Comparison of ENCODE assay signal across 8 cellular contexts in genomic region chr17:4950075-4950756, GRCh38. TPM values are rescaled to one million over a fixed set of nuclear protein-coding genes. Genes with fewer than 3 reads are reported as not detected.
DNase-seq lines count a peak whose midpoint lies in the region; ATAC-seq and TF ChIP-seq lines count a peak whose summit lies in the region.

No MANE protein-coding gene starts in this region.

- DNase-seq in EH (ENCODE audit: low read depth): peak; percentile 56
- DNase-seq in transverse colon: peak; percentile 75
- DNase-seq in effector CD4-positive, alpha-beta T cell: no peak
- DNase-seq in GM10248 (ENCODE audit: extremely low spot score): no peak

- TF ChIP-seq EP300 in transverse colon (IDR thresholded peaks at IDR 0.05; ENCODE audit: low read depth): no peak

- intact Hi-C loops in transverse colon (cut with DNase I; ENCODE audit: low total_unique reads): no loop called here

- CTCF ChIA-PET in GM10248 (lab: Yijun Ruan, JAX): interaction anchor here (0.9 to 3.8 kb wide), 5 partner anchors 12 to 37 kb away, joined by 3 to 12 read pairs (median 6); partner anchors contain the start of genes CAMTA2 and SPAG7

- ATAC-seq in HG02870 (IDR thresholded peaks at IDR 0.05; ENCODE audit: unreplicated experiment) (peak; percentile 2), SK-N-SH treated with all-trans-retinoic acid at 6 μM for 48 hours (peak; percentile 36)

- H3K4me3 ChIP-seq in duodenal mucosa (ENCODE audit: low read depth in 1 of 2, low read length in 2 of 2): peak overlapping the region; percentile 57 to 80
- H3K4me3 ChIP-seq in mesodermal cell (ENCODE audit: extremely low read depth, insufficient read depth, low read length, poor library complexity, severe bottlenecking): peak overlapping the region; percentile 98
- H3K4me3 ChIP-seq in transverse colon: peak overlapping the region; percentile 33 to 92 (median 64)

- H3K36me3 ChIP-seq in duodenal mucosa (ENCODE audit: control insufficient read depth in 1 of 2, insufficient read depth in 2 of 2, low read length in 2 of 2) (peaks cover 0 to 13% of the 10 kb centered on the region in 2 donors), mesodermal cell (ENCODE audit: control insufficient read depth, insufficient read depth, low read length) (peaks cover 27% of the 10 kb centered on the region), transverse colon (no peaks in the 10 kb centered on the region)

- no peaks in the 10 kb centered on the region for H3K9me3 ChIP-seq in duodenal mucosa (ENCODE audit: control insufficient read depth in 1 of 2, low read length in 2 of 2)
- no peaks in the 10 kb centered on the region for H3K9me3 ChIP-seq in mesodermal cell (ENCODE audit: control insufficient read depth, low read length)
- no peaks in the 10 kb centered on the region for H3K9me3 ChIP-seq in transverse colon

- peak overlapping the region; percentile 99 for H3K27ac ChIP-seq in duodenal mucosa (ENCODE audit: low read depth, low read length)
- H3K27ac ChIP-seq in mesodermal cell (ENCODE audit: low read depth, low read length, severe bottlenecking): peak overlapping the region; percentile 97
- H3K27ac ChIP-seq in transverse colon: peak overlapping the region; percentile 95 to 100 (median 100)

- H3K9ac ChIP-seq in duodenal mucosa (ENCODE audit: low read depth in 1 of 2, low read length in 2 of 2): peak overlapping the region; percentile 84 to 91

- H3K27me3 ChIP-seq in duodenal mucosa (ENCODE audit: control insufficient read depth in 1 of 2, insufficient read depth in 2 of 2, low read length in 2 of 2): no peaks in the 10 kb centered on the region
- no peaks in the 10 kb centered on the region for H3K27me3 ChIP-seq in transverse colon

- WGBS in mesodermal cell (ENCODE audit: insufficient coverage in 2 of 2), 2 experiments: 1% methylated on average over 29 to 39 of the region's 52 CpGs
- WGBS in transverse colon (ENCODE audit: low coverage in 1 of 2), 2 donors: 5% methylated on average over 43 of the region's 52 CpGs; no CpG with 5 or more reads in 1 of the 2 donors

- POLR2A ChIA-PET in GM10248 (lab: Yijun Ruan, JAX): interaction anchor here (4.4 kb wide), 1 partner anchor 17 kb away, joined by 34 read pairs; the partner anchor contains the start of gene SPAG7

- TF ChIP-seq POLR2A in transverse colon (IDR thresholded peaks at IDR 0.05): no peak

- H3K4me1 ChIP-seq in duodenal mucosa (ENCODE audit: control insufficient read depth in 1 of 2, insufficient read depth in 2 of 2, low read length in 2 of 2): peaks cover 26 to 36% of the 10 kb centered on the region in 2 donors
- H3K4me1 ChIP-seq in mesodermal cell (ENCODE audit: control insufficient read depth, insufficient read depth, low read length, poor library complexity, severe bottlenecking): peaks cover 37% of the 10 kb centered on the region
- H3K4me1 ChIP-seq in transverse colon: peaks cover 22 to 46% (median 27%) of the 10 kb centered on the region in 4 donors

- TF ChIP-seq CTCF in transverse colon (IDR thresholded peaks at IDR 0.05): no peak
- no peak for TF ChIP-seq CTCF in GM10248 (IDR thresholded peaks at IDR 0.05; ENCODE audit: control extremely low read depth, extremely low read depth, low read depth, missing control alignments)

- in situ Hi-C loops in transverse colon (cut with MboI; ENCODE audit: low pct_ligation_motif_present in 1 of 4, low pct_unique_long_range_greater_than_20kb in 1 of 4, low sequenced_read_pairs in 3 of 4): no loop called here

TF ChIP-seq in SK-N-SH treated with all-trans-retinoic acid at 6 μM for 48 hours, 23 proteins besides CTCF, POLR2A, EP300 and RAD21:
- TF ChIP-seq PPARA (CRISPR knock-in tag; IDR thresholded peaks at IDR 0.05; ENCODE audit: borderline replicate concordance): no peak
- TF ChIP-seq TCF4 (CRISPR knock-in tag; IDR thresholded peaks at IDR 0.05; ENCODE audit: borderline replicate concordance): no peak
- no peak for TF ChIP-seq POU6F1 (CRISPR knock-in tag; IDR thresholded peaks at IDR 0.05; ENCODE audit: borderline replicate concordance, low read depth)
- TF ChIP-seq ESRRG (CRISPR knock-in tag; IDR thresholded peaks at IDR 0.05): no peak
- TF ChIP-seq ARNTL (CRISPR knock-in tag; IDR thresholded peaks at IDR 0.05; ENCODE audit: borderline replicate concordance, low read depth): no peak
- no peak for TF ChIP-seq ZNF70 (CRISPR knock-in tag; IDR thresholded peaks at IDR 0.05)
- TF ChIP-seq ISL1 (CRISPR knock-in tag; IDR thresholded peaks at IDR 0.05): no peak
- no peak for TF ChIP-seq ZNF8 (CRISPR knock-in tag; IDR thresholded peaks at IDR 0.05)
- no peak for TF ChIP-seq ZFP30 (CRISPR knock-in tag; IDR thresholded peaks at IDR 0.05)
- TF ChIP-seq CSRNP3 (CRISPR knock-in tag; IDR thresholded peaks at IDR 0.05): no peak
- TF ChIP-seq RARB (CRISPR knock-in tag; IDR thresholded peaks at IDR 0.05): no peak
- no peak for TF ChIP-seq TSHZ2 (CRISPR knock-in tag; IDR thresholded peaks at IDR 0.05)
- TF ChIP-seq TOX (CRISPR knock-in tag; IDR thresholded peaks at IDR 0.05; ENCODE audit: borderline replicate concordance): no peak
- no peak for TF ChIP-seq ZC3H10 (CRISPR knock-in tag; IDR thresholded peaks at IDR 0.05)
- TF ChIP-seq CSDC2 (CRISPR knock-in tag; IDR thresholded peaks at IDR 0.05): no peak
- no peak for TF ChIP-seq ZFP3 (CRISPR knock-in tag; IDR thresholded peaks at IDR 0.05)

RNA-seq across cellular contexts. Expression of gene ENO3, which starts 0.7 kb away (rescaled TPM):
- 28.8 TPM for polyA plus RNA-seq in mesodermal cell (2013, experiment 1 of 2)
- 26.2 TPM for polyA plus RNA-seq in mesodermal cell (2013, experiment 2 of 2)
- 100 to 1,000 TPM in 1 of 4 donors, 10 to 100 TPM in 1, 1 to 10 TPM in 2; 2.5 to 211 (median 12.9) TPM for total RNA-seq in transverse colon

RNA-seq across cellular contexts. Expression of gene PFN1, which starts 1.9 kb away (rescaled TPM):
- polyA plus RNA-seq in mesodermal cell (2013, experiment 1 of 2): 1,660 TPM
- 1,258 TPM for polyA plus RNA-seq in mesodermal cell (2013, experiment 2 of 2)
- total RNA-seq in transverse colon: 1,000 to 10,000 TPM in 1 of 4 donors, 100 to 1,000 TPM in 3; 743 to 1,049 (median 945) TPM

RNA-seq across cellular contexts. Expression of gene RNF167, which starts 10.1 kb away (rescaled TPM):
- 89.9 TPM for polyA plus RNA-seq in mesodermal cell (2013, experiment 1 of 2)
- polyA plus RNA-seq in mesodermal cell (2013, experiment 2 of 2): 77.0 TPM
- 100 to 1,000 TPM in 1 of 4 donors, 10 to 100 TPM in 3; 57.2 to 348 (median 73.7) TPM for total RNA-seq in transverse colon

RNA-seq across cellular contexts. Expression of gene SLC25A11, which starts 10.4 kb away (rescaled TPM):
- polyA plus RNA-seq in mesodermal cell (2013, experiment 1 of 2): 52.8 TPM
- polyA plus RNA-seq in mesodermal cell (2013, experiment 2 of 2): 49.4 TPM
- 100 to 1,000 TPM in 1 of 4 donors, 10 to 100 TPM in 3; 62.4 to 120 (median 83.9) TPM for total RNA-seq in transverse colon

RNA-seq across cellular contexts. Expression of gene SPAG7, which starts 17.4 kb away (rescaled TPM):
- 90.5 TPM for polyA plus RNA-seq in mesodermal cell (2013, experiment 1 of 2)
- polyA plus RNA-seq in mesodermal cell (2013, experiment 2 of 2): 85.5 TPM
- total RNA-seq in transverse colon: 10 to 100 TPM in 3 of 4 donors, 1 to 10 TPM in 1; 8.2 to 64.7 (median 47.4) TPM

Comparison
In these comparisons a context has a peak if more than half of its experiments do, and no peak if none do; other contexts are left out.
1. DNase-seq: peak in EH (single experiment) and transverse colon (single experiment); none in effector CD4-positive, alpha-beta T cell (single experiment) and GM10248 (single experiment).
2. Peak in every context shown above with its lines, with median percentiles within 50 percentile points of each other: H3K27ac ChIP-seq and H3K4me3 ChIP-seq.